31 cellular contexts compared by ENCODE assay signal in genomic region chr1:5532811-5533210, GRCh38.
"Had no signal": no experiment of that assay in that cellular context is flagged by ENCODE, and none has a peak within 500 bp of the region (broad histone marks: within the 10 kb centered on the region; RNA-seq: fewer than 3 reads in every experiment).

No MANE protein-coding gene starts in this region.

- H3K4me3 ChIP-seq: ascending aorta, esophagus squamous epithelium, gastroesophageal sphincter had no signal

- H3K9me3 ChIP-seq: esophagus squamous epithelium had no signal

- H3K4me3 Mint-ChIP-seq: activated B cell treated with CpG ODN at 0.5 μM for 24 hours; activated CD8-positive, alpha-beta T cell treated with anti-CD3 and anti-CD28 coated beads for 36 hours; activated naive CD4-positive, alpha-beta T cell treated with anti-CD3 and anti-CD28 coated beads, Interleukin-2, amount 10 ng/mL, durations not matched to agents 7 days and 5 days; activated naive CD8-positive, alpha-beta T cell treated with anti-CD3 and anti-CD28 coated beads, Interleukin-2, amount 10 ng/mL, durations not matched to agents 7 days and 5 days; activated T-cell treated with anti-CD3 and anti-CD28 coated beads, Interleukin-2, amount 50 U/mL, for 24 hours; activated T-cell treated with anti-CD3 and anti-CD28 coated beads, Interleukin-2, amount 50 U/mL, for 72 hours; brain; central memory CD8-positive, alpha-beta T cell; effector memory CD8-positive, alpha-beta T cell; T-helper 17 cell; T-helper 2 cell treated with Interferon-gamma antibody and Interleukin-4, amounts not matched to agents 5 μg/mL and 100 μg/mL, for 36 hours had no signal

- H3K27ac Mint-ChIP-seq: activated B cell treated with CpG ODN at 0.5 μM for 24 hours; activated CD8-positive, alpha-beta T cell treated with anti-CD3 and anti-CD28 coated beads for 36 hours; activated naive CD4-positive, alpha-beta T cell treated with anti-CD3 and anti-CD28 coated beads, Interleukin-2, amount 10 ng/mL, durations not matched to agents 7 days and 5 days; activated naive CD4-positive, alpha-beta T cell treated with anti-CD3 and anti-CD28 coated beads, Interleukin-2, amount 50 U/mL, for 72 hours; activated naive CD8-positive, alpha-beta T cell treated with anti-CD3 and anti-CD28 coated beads, Interleukin-2, amount 10 ng/mL, durations not matched to agents 7 days and 5 days; activated T-cell treated with anti-CD3 and anti-CD28 coated beads, Interleukin-2, amount 50 U/mL, for 24 hours; activated T-cell treated with anti-CD3 and anti-CD28 coated beads, Interleukin-2, amount 50 U/mL, for 72 hours; brain; effector memory CD8-positive, alpha-beta T cell; T-helper 17 cell; T-helper 2 cell treated with Interferon-gamma antibody and Interleukin-4, amounts not matched to agents 5 μg/mL and 100 μg/mL, for 36 hours had no signal

- H3K4me1 Mint-ChIP-seq: activated B cell treated with CpG ODN at 0.5 μM for 24 hours; activated naive CD4-positive, alpha-beta T cell treated with anti-CD3 and anti-CD28 coated beads, Interleukin-2, amount 10 ng/mL, durations not matched to agents 7 days and 5 days; activated naive CD8-positive, alpha-beta T cell treated with anti-CD3 and anti-CD28 coated beads, Interleukin-2, amount 10 ng/mL, durations not matched to agents 7 days and 5 days; brain; central memory CD8-positive, alpha-beta T cell; T-helper 17 cell had no signal

- H3K27me3 Mint-ChIP-seq: activated B cell treated with CpG ODN at 0.5 μM for 24 hours had no signal

- H3K27ac ChIP-seq: ascending aorta, esophagus squamous epithelium, gastroesophageal sphincter, WERI-Rb-1 had no signal

- DNase-seq: activated B cell treated with CpG ODN at 0.5 μM for 24 hours; activated CD4-positive, alpha-beta T cell treated with anti-CD3 and anti-CD28 coated beads for 48 hours; activated CD4-positive, alpha-beta T cell treated with anti-CD3 and anti-CD28 coated beads, Interleukin-2, amount 50 U/mL, for 1 hour; activated CD4-positive, alpha-beta T cell treated with anti-CD3 and anti-CD28 coated beads, Interleukin-2, amount 50 U/mL, for 48 hours; activated CD8-positive, alpha-beta memory T cell treated with anti-CD3 and anti-CD28 coated beads, Interleukin-2, amount 50 U/mL, for 48 hours; activated CD8-positive, alpha-beta T cell treated with anti-CD3 and anti-CD28 coated beads for 36 hours; activated gamma-delta T cell; activated naive CD4-positive, alpha-beta T cell; activated naive CD4-positive, alpha-beta T cell treated with anti-CD3 and anti-CD28 coated beads, Interleukin-2, amount 10 ng/mL, durations not matched to agents 7 days and 5 days; activated naive CD8-positive, alpha-beta T cell treated with anti-CD3 and anti-CD28 coated beads, Interleukin-2, amount 10 ng/mL, durations not matched to agents 7 days and 5 days; activated T-cell treated with anti-CD3 and anti-CD28 coated beads for 4 hours; activated T-cell treated with anti-CD3 and anti-CD28 coated beads, Interleukin-2, amount 50 U/mL, for 24 hours; activated T-cell treated with anti-CD3 and anti-CD28 coated beads, Interleukin-2, amount 50 U/mL, for 72 hours; cortex of kidney; dermis blood vessel endothelial cell; effector CD4-positive, alpha-beta T cell; effector memory CD8-positive, alpha-beta T cell; erythroblast; esophagus squamous epithelium; foreskin melanocyte; T-helper 1 cell; T-helper 17 cell; T1000; WERI-Rb-1 had no signal

- ATAC-seq: activated CD4-positive, CD25-positive, alpha-beta regulatory T cell treated with anti-CD3 and anti-CD28 coated beads, Interleukin-2, amount 50 U/mL, for 24 hours; activated CD8-positive, alpha-beta T cell treated with anti-CD3 and anti-CD28 coated beads for 36 hours; activated naive CD4-positive, alpha-beta T cell treated with anti-CD3 and anti-CD28 coated beads, Interleukin-2, amount 50 U/mL, for 72 hours; activated T-cell treated with anti-CD3 and anti-CD28 coated beads, Interleukin-2, amount 50 U/mL, for 72 hours; effector memory CD8-positive, alpha-beta T cell; gastroesophageal sphincter; T-helper 17 cell had no signal

- H3K36me3 Mint-ChIP-seq: activated naive CD4-positive, alpha-beta T cell treated with anti-CD3 and anti-CD28 coated beads, Interleukin-2, amount 10 ng/mL, durations not matched to agents 7 days and 5 days; activated naive CD4-positive, alpha-beta T cell treated with anti-CD3 and anti-CD28 coated beads, Interleukin-2, amount 50 U/mL, for 72 hours; activated naive CD8-positive, alpha-beta T cell treated with anti-CD3 and anti-CD28 coated beads, Interleukin-2, amount 10 ng/mL, durations not matched to agents 7 days and 5 days; brain had no signal

- H3K4me1 ChIP-seq: ascending aorta, esophagus squamous epithelium, gastroesophageal sphincter had no signal

- H3K9me3 Mint-ChIP-seq: activated naive CD4-positive, alpha-beta T cell treated with anti-CD3 and anti-CD28 coated beads, Interleukin-2, amount 10 ng/mL, durations not matched to agents 7 days and 5 days; activated naive CD8-positive, alpha-beta T cell treated with anti-CD3 and anti-CD28 coated beads, Interleukin-2, amount 10 ng/mL, durations not matched to agents 7 days and 5 days; effector memory CD8-positive, alpha-beta T cell; T-helper 2 cell treated with Interferon-gamma antibody and Interleukin-4, amounts not matched to agents 5 μg/mL and 100 μg/mL, for 36 hours had no signal

- H3K27me3 ChIP-seq: ascending aorta had no signal

- H3K36me3 ChIP-seq: ascending aorta, esophagus squamous epithelium, gastroesophageal sphincter, WERI-Rb-1 had no signal
